Comparison of ENCODE assay signal across 1 cellular context in the genomic region with DNA sequence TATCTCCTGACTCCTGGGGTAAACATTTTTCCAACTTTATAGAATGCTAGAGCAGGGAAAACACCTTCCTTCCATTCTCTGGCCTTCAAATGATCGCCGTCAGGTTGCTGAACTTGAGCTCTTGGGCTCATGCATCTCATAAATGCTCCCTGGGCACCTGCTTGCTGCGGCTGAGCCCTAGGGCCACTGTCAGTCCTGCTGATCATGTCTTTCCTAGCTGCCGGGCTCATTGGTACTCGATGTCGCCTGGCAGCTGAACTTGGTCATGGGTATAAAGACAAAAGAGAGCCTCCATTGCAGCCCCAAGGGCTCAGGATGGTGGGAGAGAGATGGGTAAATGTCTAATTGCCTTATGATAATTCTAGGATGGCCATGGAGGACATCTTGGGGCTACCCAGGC.
TF ChIP-seq lines count a peak whose summit lies in the region.

No MANE protein-coding gene starts in this region.

TF ChIP-seq in liver, 16 proteins besides CTCF, POLR2A, EP300 and RAD21:
- TF ChIP-seq ZBTB33 (IDR thresholded peaks at IDR 0.05) (no peak), HNF4A (conservative IDR thresholded peaks at IDR 0.05) (no peak), EGR1 (IDR thresholded peaks at IDR 0.05; ENCODE audit: low read depth in 2 of 2) (no peak), HNF4G (IDR thresholded peaks at IDR 0.05) (no peak), TAF1 (conservative IDR thresholded peaks at IDR 0.05) (no peak), RXRA (IDR thresholded peaks at IDR 0.05) (no peak), JUND (IDR thresholded peaks at IDR 0.05) (no peak), ATF3 (IDR thresholded peaks at IDR 0.05) (no peak), GABPA (IDR thresholded peaks at IDR 0.05 in 1 of 2, conservative IDR thresholded peaks at IDR 0.05 in 1 of 2) (no peak)
